ENCODE assay signal across 9 cellular contexts in genomic region chr6:143449082-143449481, GRCh38. TPM values are rescaled to one million over a fixed set of nuclear protein-coding genes. Genes with fewer than 3 reads are reported as not detected.
A peak's percentile ranks its signal among the peaks of the same experiment; 100 is the strongest.
DNase-seq lines count a peak whose midpoint lies in the region; ATAC-seq and TF ChIP-seq lines count a peak whose summit lies in the region.
"Had no signal": no experiment of that assay in that cellular context is flagged by ENCODE, and none has a peak within 500 bp of the region (broad histone marks: within the 10 kb centered on the region; RNA-seq: fewer than 3 reads in every experiment).

No MANE protein-coding gene starts in this region.

- no peaks in the 10 kb centered on the region; the same call in 1 of the 2 replicates for H3K36me3 ChIP-seq in SK-N-MC (ENCODE audit: insufficient read depth, low read length)

- H3K36me3 Mint-ChIP-seq in activated naive CD4-positive, alpha-beta T cell treated with anti-CD3 and anti-CD28 coated beads, Interleukin-2, amount 10 ng/mL, durations not matched to agents 7 days and 5 days: peaks cover 8% of the 10 kb centered on the region

- ATAC-seq in foreskin keratinocyte: no peak
- ATAC-seq in stimulated activated naive CD8-positive, alpha-beta T cell treated with anti-CD3 and anti-CD28 coated beads, Interleukin-15, amount 100 ng/mL, for 72 hours: no peak
- ATAC-seq: mucosa of descending colon had no signal

- no peaks in the 10 kb centered on the region for H3K9me3 ChIP-seq in SK-N-MC (ENCODE audit: low read depth, low read length)
- H3K9me3 ChIP-seq: mucosa of descending colon had no signal

- H3K4me3 Mint-ChIP-seq in activated naive CD4-positive, alpha-beta T cell treated with anti-CD3 and anti-CD28 coated beads, Interleukin-2, amount 10 ng/mL, durations not matched to agents 7 days and 5 days: peak overlapping the region; percentile 99
- H3K4me3 Mint-ChIP-seq in stimulated activated naive CD8-positive, alpha-beta T cell treated with anti-CD3 and anti-CD28 coated beads, Interleukin-15, amount 100 ng/mL, for 72 hours: peak overlapping the region; percentile 99 to 100

- H3K27ac Mint-ChIP-seq in activated naive CD4-positive, alpha-beta T cell treated with anti-CD3 and anti-CD28 coated beads, Interleukin-2, amount 10 ng/mL, durations not matched to agents 7 days and 5 days: peak overlapping the region; percentile 99
- H3K27ac Mint-ChIP-seq in stimulated activated naive CD8-positive, alpha-beta T cell treated with anti-CD3 and anti-CD28 coated beads, Interleukin-15, amount 100 ng/mL, for 72 hours: peak overlapping the region in 1 of 2 donors; percentile 99

- no peaks in the 10 kb centered on the region for H3K27me3 ChIP-seq in foreskin keratinocyte

- CTCF ChIA-PET in activated naive CD4-positive, alpha-beta T cell treated with anti-CD3 and anti-CD28 coated beads, Interleukin-2, amount 10 ng/mL, durations not matched to agents 7 days and 5 days (lab: Charles Lee): interaction anchor here (1.3 kb wide), 1 partner anchor 21 kb away, joined by 3 read pairs; no protein-coding TSS in a partner anchor

- H3K4me1 ChIP-seq in foreskin keratinocyte: peaks cover 9% of the 10 kb centered on the region

- H3K27ac ChIP-seq in SK-N-MC: no peak overlapping the region
- peak overlapping the region; percentile 63 for H3K27ac ChIP-seq in foreskin keratinocyte

- H3K9me3 Mint-ChIP-seq in activated naive CD4-positive, alpha-beta T cell treated with anti-CD3 and anti-CD28 coated beads, Interleukin-2, amount 10 ng/mL, durations not matched to agents 7 days and 5 days: peaks cover 2% of the 10 kb centered on the region
- H3K9me3 Mint-ChIP-seq in stimulated activated naive CD8-positive, alpha-beta T cell treated with anti-CD3 and anti-CD28 coated beads, Interleukin-15, amount 100 ng/mL, for 72 hours: no peaks in the 10 kb centered on the region

- no peak for DNase-seq in activated naive CD4-positive, alpha-beta T cell treated with anti-CD3 and anti-CD28 coated beads, Interleukin-2, amount 10 ng/mL, durations not matched to agents 7 days and 5 days
- DNase-seq in activated naive CD4-positive, alpha-beta T cell (lab: John Stamatoyannopoulos, UW): no peak
- DNase-seq in SK-N-MC (ENCODE audit: low read depth, low spot score) (no peak), foreskin keratinocyte (no peak), OCI-M1 (lab: John Stamatoyannopoulos, UW) (no peak), NCI-H2081 treated with DMSO at 0.1 percent for 48 hours (lab: John Stamatoyannopoulos, UW) (no peak), cerebellar nuclear complex (lab: John Stamatoyannopoulos, UW) (no peak)
- no peak for DNase-seq in stimulated activated naive CD8-positive, alpha-beta T cell treated with anti-CD3 and anti-CD28 coated beads, Interleukin-15, amount 100 ng/mL, for 72 hours

- H3K27me3 Mint-ChIP-seq in activated naive CD4-positive, alpha-beta T cell treated with anti-CD3 and anti-CD28 coated beads, Interleukin-2, amount 10 ng/mL, durations not matched to agents 7 days and 5 days: peaks cover 6% of the 10 kb centered on the region
- H3K27me3 Mint-ChIP-seq in stimulated activated naive CD8-positive, alpha-beta T cell treated with anti-CD3 and anti-CD28 coated beads, Interleukin-15, amount 100 ng/mL, for 72 hours: no peaks in the 10 kb centered on the region

- peaks cover 40% of the 10 kb centered on the region for H3K4me1 Mint-ChIP-seq in activated naive CD4-positive, alpha-beta T cell treated with anti-CD3 and anti-CD28 coated beads, Interleukin-2, amount 10 ng/mL, durations not matched to agents 7 days and 5 days
- peaks cover 45% of the 10 kb centered on the region for H3K4me1 Mint-ChIP-seq in stimulated activated naive CD8-positive, alpha-beta T cell treated with anti-CD3 and anti-CD28 coated beads, Interleukin-15, amount 100 ng/mL, for 72 hours

- peak overlapping the region; percentile 83 for H3K4me3 ChIP-seq in SK-N-MC

- H3K9ac ChIP-seq in SK-N-MC (ENCODE audit: insufficient read length): peak overlapping the region; percentile 95

- TF ChIP-seq CTCF in foreskin keratinocyte (conservative IDR thresholded peaks at IDR 0.05): no peak

RNA-seq across cellular contexts. Expression of gene ADAT2, which starts 1.4 kb away (rescaled TPM):
- total RNA-seq in foreskin keratinocyte: 8.8 and 11.9 TPM in 2 replicates
- polyA plus RNA-seq in foreskin keratinocyte: 4.8 and 6.2 TPM in 2 replicates

RNA-seq across cellular contexts. Expression of gene PEX3, which starts 1.5 kb away (rescaled TPM):
- total RNA-seq in foreskin keratinocyte: 30.1 and 35.8 TPM in 2 replicates
- polyA plus RNA-seq in foreskin keratinocyte: 22.5 and 28.0 TPM in 2 replicates
